In genomic region chr16:57985204-57986121, GRCh38 we compare ENCODE assay signal across 9 cellular contexts. TPM values are rescaled to one million over a fixed set of nuclear protein-coding genes. Genes with fewer than 3 reads are reported as not detected.
A peak's percentile ranks its signal among the peaks of the same experiment; 100 is the strongest.
DNase-seq lines count a peak whose midpoint lies in the region; ATAC-seq, FAIRE-seq and TF ChIP-seq lines count a peak whose summit lies in the region.
"Had no signal": no experiment of that assay in that cellular context is flagged by ENCODE, and none has a peak within 500 bp of the region (broad histone marks: within the 10 kb centered on the region; RNA-seq: fewer than 3 reads in every experiment).

No MANE protein-coding gene starts in this region.

- peak overlapping the region; percentile 85 for H2AFZ ChIP-seq in SK-N-SH (ENCODE audit: low read depth)

- H3K27ac ChIP-seq in SK-N-SH (ENCODE audit: low read depth in 2 of 2, low read length in 1 of 2) (no peak overlapping the region), rectal smooth muscle tissue (ENCODE audit: low read depth, low read length) (no peak overlapping the region)

- FAIRE-seq in urothelium cell line (lab: Jason Lieb, UNC), result no peak

- TF ChIP-seq EP300 in SK-N-SH (IDR thresholded peaks at IDR 0.05; ENCODE audit: borderline replicate concordance in 1 of 2, low read depth in 1 of 2, low read length in 1 of 2), result no peak

- H3K36me3 ChIP-seq in SK-N-SH (replicated peaks in 1 of 2; ENCODE audit: control insufficient read depth in 1 of 2, insufficient read depth in 2 of 2, low read length in 1 of 2) (no peaks in the 10 kb centered on the region), rectal smooth muscle tissue (ENCODE audit: control insufficient read depth, insufficient read depth, low read length) (no peaks in the 10 kb centered on the region)

- POLR2A ChIA-PET in SK-N-SH (lab: Yijun Ruan, JAX), result no interaction called here

- H3F3A ChIP-seq in SK-N-SH (replicated peaks; ENCODE audit: insufficient read depth), result no peaks in the 10 kb centered on the region

- H3K27me3 ChIP-seq in SK-N-SH (ENCODE audit: insufficient read depth) (no peaks in the 10 kb centered on the region), rectal smooth muscle tissue (ENCODE audit: control insufficient read depth, insufficient read depth, low read length) (no peaks in the 10 kb centered on the region)

- intact Hi-C loops in Right ventricle myocardium superior (cut with DNase I), result no loop called here

- CTCF ChIA-PET in SK-N-SH (lab: Yijun Ruan, JAX), result interaction anchor here (0.7 kb wide), 1 partner anchor 15 kb away, joined by 4 read pairs; no protein-coding TSS in a partner anchor

- H3K9me3 ChIP-seq in SK-N-SH, result no peaks in the 10 kb centered on the region

- H3K79me2 ChIP-seq in SK-N-SH (ENCODE audit: insufficient read depth), result no peaks in the 10 kb centered on the region

- no peak for TF ChIP-seq RAD21 in SK-N-SH (IDR thresholded peaks at IDR 0.05; ENCODE audit: low read length)

- TF ChIP-seq CTCF in SK-N-SH (IDR thresholded peaks at IDR 0.05) (no peak), GM10266 (IDR thresholded peaks at IDR 0.05; ENCODE audit: control insufficient read depth, insufficient read depth, low read depth, missing control alignments) (no peak)

- peaks cover 0 to 16% of the 10 kb centered on the region in 2 experiments; a peak in 1 of 4 replicates for H3K4me1 ChIP-seq in SK-N-SH (ENCODE audit: control insufficient read depth in 1 of 2, insufficient read depth in 2 of 2, low read depth in 1 of 2, low read length in 1 of 2)
- peaks cover 3% of the 10 kb centered on the region for H3K4me1 ChIP-seq in rectal smooth muscle tissue (ENCODE audit: control insufficient read depth, insufficient read depth, low read length)

- H3K9me2 ChIP-seq in SK-N-SH, result no peaks in the 10 kb centered on the region

- H3K9ac ChIP-seq in SK-N-SH (peak overlapping the region; percentile 36; the same call in 1 of the 2 replicates), rectal smooth muscle tissue (ENCODE audit: low read length) (no peak overlapping the region)

- WGBS in SK-N-SH (ENCODE audit: low lambda C conversion rate), result 45% methylated on average over 39 of the region's 60 CpGs

- peak overlapping the region; percentile 78 for H3K4me2 ChIP-seq in SK-N-SH

- H3K4me3 ChIP-seq in SK-N-SH (ENCODE audit: low read depth in 2 of 2, low read length in 1 of 2), result peak overlapping the region; percentile 54 to 64
- peak overlapping the region; percentile 70 for H3K4me3 ChIP-seq in rectal smooth muscle tissue (ENCODE audit: low read length)

- peak; percentile 90 for DNase-seq in SK-N-SH
- no peak for DNase-seq in Right ventricle myocardium superior
- no peak for DNase-seq in urothelium cell line (ENCODE audit: low spot score)
- DNase-seq in stimulated activated CD4-positive, alpha-beta T cell treated with anti-CD3 and anti-CD28 coated beads, Interleukin-4, amount 100 ng/mL, for 24 hours, result no peak
- no peak for DNase-seq in NCI-H1694 treated with DMSO at 0.1 percent for 48 hours (lab: John Stamatoyannopoulos, UW)
- no peak for DNase-seq in GM10266 (ENCODE audit: extremely low spot score)

- ATAC-seq in GM21423 (IDR thresholded peaks at IDR 0.05; ENCODE audit: unreplicated experiment), result peak; percentile 9
- ATAC-seq in Right ventricle myocardium superior (ENCODE audit: poor library complexity), result peak; percentile 41

- no peaks in the 10 kb centered on the region for H4K20me1 ChIP-seq in SK-N-SH (ENCODE audit: insufficient read depth)

TF ChIP-seq in SK-N-SH, 30 proteins besides CTCF, POLR2A, EP300 and RAD21:
- TF ChIP-seq ZBTB33 (IDR thresholded peaks at IDR 0.05; ENCODE audit: borderline replicate concordance, low read depth) (no peak), USF1 (IDR thresholded peaks at IDR 0.05; ENCODE audit: borderline replicate concordance, low read depth) (no peak), RFX5 (IDR thresholded peaks at IDR 0.05; ENCODE audit: low read length) (no peak), FOSL2 (IDR thresholded peaks at IDR 0.05; ENCODE audit: borderline replicate concordance, low read depth) (no peak), PBX3 (IDR thresholded peaks at IDR 0.05) (no peak), TCF12 (IDR thresholded peaks at IDR 0.05) (no peak), USF2 (IDR thresholded peaks at IDR 0.05; ENCODE audit: borderline replicate concordance, low read depth, low read length) (no peak), EZH2phosphoT487 (IDR thresholded peaks at IDR 0.05; ENCODE audit: borderline replicate concordance, low read depth) (no peak), MEF2A (IDR thresholded peaks at IDR 0.05; ENCODE audit: borderline replicate concordance, low read depth) (no peak), FOXJ3 (CRISPR knock-in tag; IDR thresholded peaks at IDR 0.05) (no peak), TAF1 (IDR thresholded peaks at IDR 0.05; ENCODE audit: borderline replicate concordance, low read depth, low read length) (no peak)

RNA-seq across cellular contexts. Expression of gene CNGB1, which starts 14.5 kb away (rescaled TPM):
- 0.05 TPM in 1 of 2 replicates, not detected in the other for polyA plus RNA-seq in SK-N-SH (2012; rRNA removed)
- polyA plus RNA-seq in SK-N-SH (2012; cell fraction: cytosol; rRNA removed), result under 0.01 TPM in 1 of 2 replicates, not detected in the other
- polyA plus RNA-seq in SK-N-SH (2012; cell fraction: nucleus; rRNA removed), result 0.05 TPM in 1 of 2 replicates, not detected in the other
- total RNA-seq in Right ventricle myocardium superior, result not detected
- total RNA-seq: LHCN-M2 had no signal

RNA-seq across cellular contexts. Expression of gene ZNF319, which starts 15.0 kb away (rescaled TPM):
- polyA plus RNA-seq in SK-N-SH (2012; rRNA removed), result 4.8 and 7.6 TPM in 2 replicates
- polyA plus RNA-seq in SK-N-SH (2012; cell fraction: cytosol; rRNA removed), result 3.2 and 5.1 TPM in 2 replicates
- polyA plus RNA-seq in SK-N-SH (2012; cell fraction: nucleus; rRNA removed), result 8.5 and 8.8 TPM in 2 replicates
- 8.1 TPM for total RNA-seq in Right ventricle myocardium superior

RNA-seq across cellular contexts. Expression of gene USB1, which starts 15.7 kb away (rescaled TPM):
- 87.3 and 94.1 TPM in 2 replicates for polyA plus RNA-seq in SK-N-SH (2012; rRNA removed)
- polyA plus RNA-seq in SK-N-SH (2012; cell fraction: cytosol; rRNA removed), result 53.0 and 69.3 TPM in 2 replicates
- polyA plus RNA-seq in SK-N-SH (2012; cell fraction: nucleus; rRNA removed), result 39.0 and 44.4 TPM in 2 replicates
- total RNA-seq in Right ventricle myocardium superior, result 32.1 TPM

RNA-seq across cellular contexts. Expression of gene MMP15, which starts 40.1 kb away (rescaled TPM):
- polyA plus RNA-seq in SK-N-SH (2012; rRNA removed), result 2.6 and 3.1 TPM in 2 replicates
- polyA plus RNA-seq in SK-N-SH (2012; cell fraction: cytosol; rRNA removed), result 1.1 and 2.2 TPM in 2 replicates
- polyA plus RNA-seq in SK-N-SH (2012; cell fraction: nucleus; rRNA removed), result 3.5 and 3.9 TPM in 2 replicates
- total RNA-seq in Right ventricle myocardium superior, result 55.2 TPM
